10 cellular contexts compared by ENCODE assay signal in genomic region chr4:110508827-110509446, GRCh38. TPM values are rescaled to one million over a fixed set of nuclear protein-coding genes. Genes with fewer than 3 reads are reported as not detected.
DNase-seq lines count a peak whose midpoint lies in the region; TF ChIP-seq lines count a peak whose summit lies in the region.
"Had no signal": no experiment of that assay in that cellular context is flagged by ENCODE, and none has a peak within 500 bp of the region (broad histone marks: within the 10 kb centered on the region; RNA-seq: fewer than 3 reads in every experiment).

No MANE protein-coding gene starts in this region.

- DNase-seq in SIG-M5 treated with dmso at 0.1 percent for 504 hours (lab: John Stamatoyannopoulos, UW; ENCODE audit: unreplicated experiment), result peak; percentile 41
- no peak for DNase-seq in SIG-M5 (lab: John Stamatoyannopoulos, UW)
- no peak for DNase-seq in OCI-LY7 (ENCODE audit: low spot score)
- DNase-seq in fibroblast of peridontal ligament (ENCODE audit: extremely low read depth), result peak; percentile 80
- no peak for DNase-seq in type B pancreatic cell (ENCODE audit: extremely low spot score, unreplicated experiment)
- no peak for DNase-seq in T-helper 1 cell
- DNase-seq in suprapubic skin (ENCODE audit: low spot score in 2 of 2), result no peak
- no peak for DNase-seq in stimulated activated naive CD4-positive, alpha-beta T cell treated with Interleukin-2 at 50 U/mL for 16 hours (lab: John Stamatoyannopoulos, UW)
- DNase-seq: body of pancreas had no signal

- no peak for TF ChIP-seq POLR2A in suprapubic skin (IDR thresholded peaks at IDR 0.05)

- H2AFZ ChIP-seq in OCI-LY7 (ENCODE audit: low read length), result no peak overlapping the region

- peaks cover under 1% of the 10 kb centered on the region for H3K4me1 Mint-ChIP-seq in type B pancreatic cell (ENCODE audit: unreplicated experiment)
- H3K4me1 Mint-ChIP-seq: IgD-negative memory B cell had no signal

- TF ChIP-seq CTCF in OCI-LY7 (conservative IDR thresholded peaks at IDR 0.05; ENCODE audit: low read length) (peak; percentile 56), type B pancreatic cell (conservative IDR thresholded peaks at IDR 0.05) (peak; percentile 71), suprapubic skin (IDR thresholded peaks at IDR 0.05) (peak in 1 of 2 donors; percentile 9)

- no peaks in the 10 kb centered on the region for H3K4me1 ChIP-seq in OCI-LY7 (ENCODE audit: insufficient read depth, low read length, poor library complexity, severe bottlenecking)
- peaks cover 4% of the 10 kb centered on the region for H3K4me1 ChIP-seq in suprapubic skin
- H3K4me1 ChIP-seq: body of pancreas had no signal

- H3K27me3 ChIP-seq in suprapubic skin, result no peaks in the 10 kb centered on the region
- H3K27me3 ChIP-seq: body of pancreas had no signal

- no peak overlapping the region for H3K4me2 ChIP-seq in OCI-LY7 (ENCODE audit: low read length)

- no peaks in the 10 kb centered on the region for H4K20me1 ChIP-seq in OCI-LY7 (ENCODE audit: insufficient read depth, low read length)

- H3K4me3 ChIP-seq in OCI-LY7 (ENCODE audit: low read depth, low read length, poor library complexity, severe bottlenecking) (no peak overlapping the region), suprapubic skin (no peak overlapping the region)
- H3K4me3 ChIP-seq: body of pancreas had no signal

- POLR2A ChIA-PET in OCI-LY7 (lab: Charles Lee), result interaction anchor here (0.8 to 1.3 kb wide), 3 partner anchors 9 to 498 kb away, joined by 3 to 5 read pairs (median 3); no protein-coding TSS in a partner anchor

- H3K9me2 ChIP-seq in OCI-LY7 (ENCODE audit: insufficient read depth, low read length), result no peaks in the 10 kb centered on the region

- BruUV-seq in OCI-LY7 (replicated peaks; lab: Mats Ljungman, UMichigan), result no TSS peak

- H3K36me3 ChIP-seq in OCI-LY7 (ENCODE audit: insufficient read depth, low read length), result no peaks in the 10 kb centered on the region
- no peaks in the 10 kb centered on the region for H3K36me3 ChIP-seq in suprapubic skin

- no peaks in the 10 kb centered on the region for H3K79me2 ChIP-seq in OCI-LY7 (ENCODE audit: insufficient read depth, low read depth, low read length)

- H3K4me3 Mint-ChIP-seq in type B pancreatic cell, result no peak overlapping the region
- H3K4me3 Mint-ChIP-seq: IgD-negative memory B cell had no signal

- WGBS in suprapubic skin, result 76% methylated on average over 2 of the region's 2 CpGs

- H3K27ac ChIP-seq in OCI-LY7 (ENCODE audit: low read depth, low read length, poor library complexity, severe bottlenecking) (no peak overlapping the region), suprapubic skin (no peak overlapping the region)
- H3K27ac ChIP-seq: body of pancreas had no signal

- no peaks in the 10 kb centered on the region for H3K27me3 Mint-ChIP-seq in type B pancreatic cell
- H3K27me3 Mint-ChIP-seq: IgD-negative memory B cell had no signal

- CTCF ChIA-PET in OCI-LY7 (lab: Charles Lee; ENCODE audit: unreplicated experiment), result interaction anchor here (1.7 kb wide), 1 partner anchor 8 kb away, joined by 4 read pairs; no protein-coding TSS in a partner anchor

- no peaks in the 10 kb centered on the region for H3K36me3 Mint-ChIP-seq in type B pancreatic cell
- H3K36me3 Mint-ChIP-seq: IgD-negative memory B cell had no signal

- TF ChIP-seq EP300 in suprapubic skin (IDR thresholded peaks at IDR 0.05), result no peak

- no peaks in the 10 kb centered on the region for H3K9me3 Mint-ChIP-seq in type B pancreatic cell
- H3K9me3 Mint-ChIP-seq: IgD-negative memory B cell had no signal

- intact Hi-C loops in OCI-LY7 (cut with micrococcal nuclease; ENCODE audit: unreplicated experiment), result no loop called here

- no peak overlapping the region for H3K27ac Mint-ChIP-seq in type B pancreatic cell
- H3K27ac Mint-ChIP-seq: IgD-negative memory B cell had no signal

- H3K9me3 ChIP-seq in OCI-LY7 (ENCODE audit: low read length), result no peaks in the 10 kb centered on the region
- H3K9me3 ChIP-seq in suprapubic skin, result no peaks in the 10 kb centered on the region
- H3K9me3 ChIP-seq: body of pancreas had no signal

RNA-seq across cellular contexts. Expression of gene ENPEP, which starts 33.0 kb away (rescaled TPM):
- not detected in 2 replicates for total RNA-seq in OCI-LY7 (2014; rRNA removed; shearing (Covaris generic))
- total RNA-seq in OCI-LY7 (2022), result 0.09 and 0.21 TPM in 2 replicates
- total RNA-seq in type B pancreatic cell (ENCODE audit: low replicate concordance), result 6.2 and 8.6 TPM in 2 replicates
- total RNA-seq in suprapubic skin, result 1 to 10 TPM in 3 of 4 donors, under 1 TPM in 1; 0.91 to 2.5 (median 1.7) TPM

Comparison
In these comparisons a context has a peak if more than half of its experiments do, and no peak if none do; other contexts are left out.
1. DNase-seq: peak in SIG-M5 treated with dmso at 0.1 percent for 504 hours (single experiment) and fibroblast of peridontal ligament (single experiment); none in SIG-M5 (single experiment), OCI-LY7 (single experiment), type B pancreatic cell (single experiment), T-helper 1 cell (0 of 5), suprapubic skin (0 of 2) and stimulated activated naive CD4-positive, alpha-beta T cell treated with Interleukin-2 at 50 U/mL for 16 hours (single experiment).